ENCODE assay signal across 17 cellular contexts in the genomic region with DNA sequence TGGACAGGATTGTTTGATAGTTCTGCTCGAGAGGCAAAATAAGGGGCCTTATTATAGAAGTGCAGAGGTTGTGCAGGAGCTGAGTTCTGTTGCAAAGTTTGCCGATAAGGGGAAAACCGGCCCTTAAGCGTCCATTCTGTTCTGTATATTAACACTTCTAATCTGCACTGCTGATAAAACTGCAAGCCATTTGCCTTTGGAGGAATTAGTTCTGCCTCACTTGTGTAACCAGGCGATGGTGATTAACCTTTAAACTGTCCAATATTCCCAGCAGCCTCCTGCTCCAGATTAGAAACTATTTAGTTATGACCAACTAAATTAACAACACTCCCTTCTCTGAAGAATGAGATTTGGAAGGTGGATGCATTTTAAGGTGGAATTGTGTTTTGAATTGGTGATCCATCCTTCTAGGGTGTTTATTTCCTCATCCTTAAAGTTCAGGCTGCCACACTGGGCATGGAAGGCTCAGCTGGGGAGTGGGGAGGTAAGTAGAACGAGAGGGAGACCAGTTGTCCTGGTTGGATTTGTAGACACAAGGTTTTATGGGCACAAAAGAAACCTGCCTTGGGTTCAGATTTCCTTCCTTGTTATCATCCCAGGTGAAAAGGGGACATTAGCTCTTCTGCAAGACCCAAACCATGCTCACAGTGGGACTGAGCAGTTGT.
DNase-seq lines count a peak whose midpoint lies in the region; ATAC-seq, FAIRE-seq and TF ChIP-seq lines count a peak whose summit lies in the region.
"Had no signal": no experiment of that assay in that cellular context is flagged by ENCODE, and none has a peak within 500 bp of the region (broad histone marks: within the 10 kb centered on the region; RNA-seq: fewer than 3 reads in every experiment).

No MANE protein-coding gene starts in this region.

- H4K20me1 ChIP-seq in hepatocyte (ENCODE audit: insufficient read depth, poor library complexity, severe bottlenecking): no peaks in the 10 kb centered on the region

- H3K27ac ChIP-seq in WERI-Rb-1: peak overlapping the region; percentile 66
- no peak overlapping the region for H3K27ac ChIP-seq in hepatocyte
- no peak overlapping the region for H3K27ac ChIP-seq in small intestine (ENCODE audit: low read depth in 1 of 2, low read length in 1 of 2)
- H3K27ac ChIP-seq in testis: no peak overlapping the region
- H3K27ac ChIP-seq: HL-60 had no signal

- no peaks in the 10 kb centered on the region for H3K36me3 ChIP-seq in WERI-Rb-1
- H3K36me3 ChIP-seq in hepatocyte (replicated peaks; ENCODE audit: insufficient read depth, low read depth): no peaks in the 10 kb centered on the region
- H3K36me3 ChIP-seq in small intestine (ENCODE audit: control insufficient read depth in 2 of 2, insufficient read depth in 2 of 2, low read length in 2 of 2): no peaks in the 10 kb centered on the region
- no peaks in the 10 kb centered on the region for H3K36me3 ChIP-seq in testis (ENCODE audit: low read depth, missing control alignments)

- H3K9me3 ChIP-seq in WERI-Rb-1 (ENCODE audit: severe bottlenecking) (no peaks in the 10 kb centered on the region), hepatocyte (ENCODE audit: low read depth) (no peaks in the 10 kb centered on the region), small intestine (ENCODE audit: control insufficient read depth, low read depth) (no peaks in the 10 kb centered on the region), testis (no peaks in the 10 kb centered on the region)

- TF ChIP-seq CTCF in LNCaP clone FGC (IDR thresholded peaks at IDR 0.05; ENCODE audit: control insufficient read depth, extremely low read depth, insufficient read depth) (no peak), WERI-Rb-1 (IDR thresholded peaks at IDR 0.05; ENCODE audit: low read depth, low read length) (no peak), hepatocyte (IDR thresholded peaks at IDR 0.05; ENCODE audit: poor library complexity) (no peak), testis (IDR thresholded peaks at IDR 0.05) (no peak)

- peak; percentile 25 for DNase-seq in LNCaP clone FGC (ENCODE audit: low read depth)
- no peak for DNase-seq in WERI-Rb-1
- no peak for DNase-seq in hepatocyte (ENCODE audit: low spot score)
- peak; percentile 59 for DNase-seq in small intestine
- no peak for DNase-seq in testis
- no peak for DNase-seq in NCI-H1048 (lab: John Stamatoyannopoulos, UW)
- no peak for DNase-seq in stimulated activated CD4-positive, alpha-beta T cell treated with anti-CD3 and anti-CD28 coated beads, Interleukin-1b, Interleukin-23, amount 100 ng/mL, for 48 hours
- DNase-seq: CD4-positive, alpha-beta memory T cell; DMS153; DMS79; GDM1; H9 had no signal

- H3K4me3 ChIP-seq in LNCaP clone FGC (ENCODE audit: low read depth, low read length): no peak overlapping the region
- no peak overlapping the region for H3K4me3 ChIP-seq in WERI-Rb-1 (ENCODE audit: low read depth, low read length)
- no peak overlapping the region for H3K4me3 ChIP-seq in hepatocyte
- no peak overlapping the region for H3K4me3 ChIP-seq in small intestine (ENCODE audit: low read depth in 1 of 2, low read length in 2 of 2)
- H3K4me3 ChIP-seq in testis: no peak overlapping the region

- no peaks in the 10 kb centered on the region for H3K9me2 ChIP-seq in hepatocyte (replicated peaks; ENCODE audit: insufficient read depth)

- H3K79me2 ChIP-seq in hepatocyte: no peaks in the 10 kb centered on the region

- WGBS in hepatocyte (ENCODE audit: low lambda C conversion rate, missing lambda C conversion rate): 44% methylated on average over 6 of the region's 6 CpGs
- WGBS in small intestine, 3 donors: 15 to 61% (median 27%) methylated on average over 6 of the region's 6 CpGs
- 33 to 35% methylated on average over 6 of the region's 6 CpGs for WGBS in testis, 2 donors

- FAIRE-seq in small intestine (lab: Jason Lieb, UNC): no peak
- FAIRE-seq: GM12892, GM18507, H1 had no signal

- peak overlapping the region; percentile 34 for H3K4me2 ChIP-seq in hepatocyte

- no peak overlapping the region for H2AFZ ChIP-seq in hepatocyte

- no peaks in the 10 kb centered on the region for H3K4me1 ChIP-seq in hepatocyte (ENCODE audit: insufficient read depth)
- H3K4me1 ChIP-seq in small intestine (ENCODE audit: control insufficient read depth in 2 of 2, insufficient read depth in 1 of 2, low read depth in 1 of 2, low read length in 1 of 2): no peaks in the 10 kb centered on the region
- peaks cover 4% of the 10 kb centered on the region for H3K4me1 ChIP-seq in testis

- intact Hi-C loops in testis (cut with DNase I; ENCODE audit: low total_unique reads): no loop called here

- no peak for TF ChIP-seq POLR2A in testis (IDR thresholded peaks at IDR 0.05)

- no peak for ATAC-seq in GM18517 (IDR thresholded peaks at IDR 0.05; ENCODE audit: unreplicated experiment)

- H3K27me3 ChIP-seq in WERI-Rb-1 (ENCODE audit: insufficient read depth, low read depth, severe bottlenecking) (no peaks in the 10 kb centered on the region), hepatocyte (no peaks in the 10 kb centered on the region), small intestine (ENCODE audit: control insufficient read depth in 2 of 2, insufficient read depth in 2 of 2, low read length in 2 of 2) (no peaks in the 10 kb centered on the region), testis (no peaks in the 10 kb centered on the region)

Comparison
In these comparisons a context has a peak if more than half of its experiments do, and no peak if none do; other contexts are left out.
1. DNase-seq: peak in LNCaP clone FGC (single experiment) and small intestine (single experiment); none in WERI-Rb-1 (single experiment), hepatocyte (single experiment), testis (single experiment), NCI-H1048 (single experiment) and stimulated activated CD4-positive, alpha-beta T cell treated with anti-CD3 and anti-CD28 coated beads, Interleukin-1b, Interleukin-23, amount 100 ng/mL, for 48 hours (single experiment).